In genomic region chr10:38010150-38010903, GRCh38 we compare ENCODE assay signal across 8 cellular contexts. TPM values are rescaled to one million over a fixed set of nuclear protein-coding genes. Genes with fewer than 3 reads are reported as not detected.
DNase-seq lines count a peak whose midpoint lies in the region; ATAC-seq and TF ChIP-seq lines count a peak whose summit lies in the region.

Gene ZNF33A (plus strand): TSS chr10:38010675. CDS start chr10:38012342, 1,667 bp downstream.

- peaks cover 10% of the 10 kb centered on the region for H3K9me3 Mint-ChIP-seq in dendritic cell treated with granulocyte-macrophage colony-stimulating factor and Interleukin-4, amounts not matched to agents 40 ng/mL and 50 ng/mL, for 4 days

- H3K4me1 Mint-ChIP-seq in dendritic cell treated with granulocyte-macrophage colony-stimulating factor and Interleukin-4, amounts not matched to agents 40 ng/mL and 50 ng/mL, for 4 days (ENCODE audit: low read depth): peaks cover 43% of the 10 kb centered on the region

- peak within 1 kb of the TSS; percentile 100 for H3K27ac Mint-ChIP-seq in dendritic cell treated with granulocyte-macrophage colony-stimulating factor and Interleukin-4, amounts not matched to agents 40 ng/mL and 50 ng/mL, for 4 days

- no peaks in the 10 kb centered on the region for H3K27me3 Mint-ChIP-seq in dendritic cell treated with granulocyte-macrophage colony-stimulating factor and Interleukin-4, amounts not matched to agents 40 ng/mL and 50 ng/mL, for 4 days

- peak within 1 kb of the TSS; percentile 47 to 70 for H3K4me3 ChIP-seq in left lung

- peaks cover 0 to 21% of the 10 kb centered on the region in 2 donors for H3K36me3 ChIP-seq in left lung

- peak; percentile 10; the same call in 1 of the 2 replicates for TF ChIP-seq CTCF in C4-2B (conservative IDR thresholded peaks at IDR 0.05)
- TF ChIP-seq CTCF in left lung (IDR thresholded peaks at IDR 0.05): no peak

- H3K9me3 ChIP-seq in left lung: no peaks in the 10 kb centered on the region

- H3K4me3 Mint-ChIP-seq in dendritic cell treated with granulocyte-macrophage colony-stimulating factor and Interleukin-4, amounts not matched to agents 40 ng/mL and 50 ng/mL, for 4 days: peak within 1 kb of the TSS; percentile 94

- peaks cover 0 to 17% of the 10 kb centered on the region in 2 donors for H3K4me1 ChIP-seq in left lung

- ATAC-seq in GM19372 (IDR thresholded peaks at IDR 0.05; ENCODE audit: low read depth, unreplicated experiment) (peak; percentile 81), HG03521 (IDR thresholded peaks at IDR 0.05; ENCODE audit: unreplicated experiment) (peak; percentile 74), left lung (peak; percentile 94)

- peaks cover 46% of the 10 kb centered on the region for H3K36me3 Mint-ChIP-seq in dendritic cell treated with granulocyte-macrophage colony-stimulating factor and Interleukin-4, amounts not matched to agents 40 ng/mL and 50 ng/mL, for 4 days (ENCODE audit: low read depth)

- H3K27ac ChIP-seq in C4-2B (peak within 1 kb of the TSS; percentile 94), left lung (peak within 1 kb of the TSS; percentile 100)

- intact Hi-C loops in dendritic cell treated with granulocyte-macrophage colony-stimulating factor and Interleukin-4, amounts not matched to agents 40 ng/mL and 50 ng/mL, for 4 days (cut with micrococcal nuclease): loop anchor here (1.0 to 2.0 kb wide), 3 partner anchors 34 to 154 kb away; partner anchors contain the start of genes ZNF248, ZNF25 and ZNF37A
- intact Hi-C loops in left lung (cut with DNase I): no loop called here

- peak; percentile 93 for DNase-seq in NCI-H69 (lab: John Stamatoyannopoulos, UW)
- DNase-seq in activated CD4-positive, alpha-beta T cell treated with anti-CD3 and anti-CD28 coated beads, Interleukin-2, amount 50 U/mL, for 24 hours (ENCODE audit: low read depth in 1 of 2, low spot score in 1 of 2): peak; percentile 79 to 89
- peak; percentile 94 for DNase-seq in left lung
- DNase-seq in stimulated activated CD4-positive, alpha-beta T cell treated with anti-CD3 and anti-CD28 coated beads, Interleukin-2, amount 100 ng/mL, for 4 hours (ENCODE audit: low read depth): peak; percentile 86

- no peaks in the 10 kb centered on the region for H3K27me3 ChIP-seq in left lung

RNA-seq across cellular contexts. Expression of gene ZNF33A, which starts in this region (rescaled TPM):
- 10 to 100 TPM; 25.8 to 29.9 TPM for total RNA-seq in left lung

Comparison
In these comparisons a context has a peak if more than half of its experiments do, and no peak if none do; other contexts are left out.
1. Peak in every context shown above with its lines: DNase-seq, ATAC-seq, H3K4me3 ChIP-seq and H3K27ac ChIP-seq.